Comparison of ENCODE assay signal across 8 cellular contexts in the genomic region with DNA sequence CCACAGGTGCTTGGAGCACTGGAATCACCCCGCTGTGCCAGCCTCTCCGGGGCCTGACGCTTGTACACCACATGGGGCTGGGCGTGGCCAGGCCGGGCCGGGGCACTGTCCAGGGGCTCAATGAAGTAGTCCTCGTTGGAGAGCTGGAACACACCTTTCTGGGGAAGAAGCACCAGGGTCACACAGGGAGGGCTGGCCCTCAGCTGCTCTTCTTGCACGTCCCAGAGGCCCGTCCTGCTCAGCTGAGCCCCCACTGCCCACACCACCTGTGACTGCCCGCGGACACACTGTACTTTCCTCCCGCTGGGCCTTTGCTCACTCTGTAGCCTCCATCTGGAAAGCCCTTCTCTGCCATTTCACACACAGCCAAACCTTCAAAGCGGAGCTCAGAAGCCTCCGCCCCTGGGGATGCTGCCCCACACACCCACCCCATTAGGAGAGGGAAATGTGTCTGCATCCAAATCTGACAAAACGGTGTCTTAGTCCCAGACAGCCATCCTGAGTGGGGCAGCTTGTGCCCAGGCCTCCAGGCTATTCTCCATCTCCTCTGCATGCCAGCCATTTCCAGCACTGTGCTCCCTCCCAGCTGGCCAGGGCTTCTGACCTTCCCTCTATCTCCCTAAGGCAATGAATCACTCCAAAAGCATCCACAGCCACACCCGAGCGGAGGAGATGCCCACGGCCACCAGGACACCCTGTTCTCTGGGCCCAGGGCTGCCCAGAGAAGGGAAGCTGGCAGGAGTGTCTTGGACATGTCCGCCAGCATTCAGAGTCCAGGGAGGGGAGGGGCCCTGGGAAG. TPM values are rescaled to one million over a fixed set of nuclear protein-coding genes. Genes with fewer than 3 reads are reported as not detected.
A peak's percentile ranks its signal among the peaks of the same experiment; 100 is the strongest.
DNase-seq lines count a peak whose midpoint lies in the region; ATAC-seq, FAIRE-seq and TF ChIP-seq lines count a peak whose summit lies in the region.
"Not testable (repeated sequence)": the region's sequence is repeated elsewhere in the genome, so short reads cannot be mapped to it uniquely, and the experiment has no call there.

No MANE protein-coding gene starts in this region.

- not testable (repeated sequence) for TF ChIP-seq CTCF in RWPE1 (conservative IDR thresholded peaks at IDR 0.05; ENCODE audit: low read depth); astrocyte (IDR thresholded peaks at IDR 0.05; ENCODE audit: insufficient read depth, low read depth, low read length); left ventricle myocardium inferior (IDR thresholded peaks at IDR 0.05; ENCODE audit: borderline replicate concordance); omental fat pad (IDR thresholded peaks at IDR 0.05); tibial artery (IDR thresholded peaks at IDR 0.05)

- H3K9me3 ChIP-seq in astrocyte (ENCODE audit: insufficient read depth, low read depth, low read length); left ventricle myocardium inferior (replicated peaks); tibial artery: not testable (repeated sequence)

- H3K4me3 Mint-ChIP-seq in astrocyte (ENCODE audit: unreplicated experiment): peak overlapping the region; percentile 57

- H3K36me3 Mint-ChIP-seq in astrocyte (ENCODE audit: low read depth, unreplicated experiment): not testable (repeated sequence)

- not testable (repeated sequence) for H3K4me3 ChIP-seq in astrocyte (ENCODE audit: insufficient read depth, low read depth, low read length); left ventricle myocardium inferior; tibial artery

- not testable (repeated sequence) for H4K20me1 ChIP-seq in astrocyte (ENCODE audit: insufficient read depth, low read length)

- H3K27ac ChIP-seq in RWPE1: peak overlapping the region; percentile 88
- not testable (repeated sequence) for H3K27ac ChIP-seq in astrocyte (ENCODE audit: low read depth, low read length)
- peak overlapping the region; percentile 57 for H3K27ac ChIP-seq in left ventricle myocardium inferior (replicated peaks)
- peak overlapping the region; percentile 52 to 66 for H3K27ac ChIP-seq in tibial artery

- not testable (repeated sequence) for H3K27me3 Mint-ChIP-seq in astrocyte (ENCODE audit: low read depth, unreplicated experiment)

- H3K4me1 Mint-ChIP-seq in astrocyte (ENCODE audit: low read depth, unreplicated experiment): not testable (repeated sequence)

- not testable (repeated sequence) for H2AFZ ChIP-seq in astrocyte (ENCODE audit: low read depth, low read length)

- H3K27ac Mint-ChIP-seq in astrocyte (ENCODE audit: unreplicated experiment): not testable (repeated sequence)

- POLR2A ChIA-PET in RWPE1 (lab: Yijun Ruan, JAX; ENCODE audit: low non-redundant PET): not testable (repeated sequence)

- H3K36me3 ChIP-seq in astrocyte (ENCODE audit: insufficient read depth, low read length); tibial artery: not testable (repeated sequence)
- peaks cover 35% of the 10 kb centered on the region for H3K36me3 ChIP-seq in left ventricle myocardium inferior

- H3K4me1 ChIP-seq in astrocyte (ENCODE audit: insufficient read depth, low read length): not testable (repeated sequence)
- H3K4me1 ChIP-seq in left ventricle myocardium inferior (peaks cover 15% of the 10 kb centered on the region), tibial artery (peaks cover 0 to 24% (median 15%) of the 10 kb centered on the region in 4 donors)

- not testable (repeated sequence) for H3K4me2 ChIP-seq in astrocyte (ENCODE audit: low read length)

- peak; percentile 84 for ATAC-seq in omental fat pad (ENCODE audit: low FRiP score)

- not testable (repeated sequence) for H3K9me3 Mint-ChIP-seq in astrocyte (ENCODE audit: unreplicated experiment)

- FAIRE-seq in HTR-8/SVneo (lab: Jason Lieb, UNC); astrocyte (lab: Jason Lieb, UNC): not testable (repeated sequence)

- CTCF ChIA-PET in RWPE1 (lab: Yijun Ruan, JAX): interaction anchor here (0.6 to 0.8 kb wide), 3 partner anchors 23 to 62 kb away, joined by 3 to 4 read pairs (median 4); no protein-coding TSS in a partner anchor

- peak; percentile 57 for DNase-seq in Daoy (ENCODE audit: low read depth)
- DNase-seq in HTR-8/SVneo (ENCODE audit: insufficient read length, low spot score): peak; percentile 60
- peak; percentile 74 for DNase-seq in RWPE1 (ENCODE audit: low spot score)
- not testable (repeated sequence) for DNase-seq in astrocyte (ENCODE audit: low read depth); omental fat pad (ENCODE audit: low spot score)
- peak; percentile 52 for DNase-seq in fibroblast of peridontal ligament (ENCODE audit: extremely low read depth)
- peak; percentile 36 for DNase-seq in left ventricle myocardium inferior
- DNase-seq in tibial artery: peak; percentile 37 to 79

- not testable (repeated sequence) for H3K79me2 ChIP-seq in astrocyte (ENCODE audit: insufficient read depth, low read length)

- H3K9ac ChIP-seq in astrocyte (ENCODE audit: low read length): not testable (repeated sequence)

- H3K27me3 ChIP-seq in astrocyte (ENCODE audit: insufficient read depth, low read length); left ventricle myocardium inferior (ENCODE audit: low read depth); tibial artery: not testable (repeated sequence)

- intact Hi-C loops in left ventricle myocardium inferior (cut with micrococcal nuclease); tibial artery (cut with DNase I; ENCODE audit: low total_unique reads): not testable (repeated sequence)

RNA-seq across cellular contexts. Expression of gene ADAMTS7, which starts 13.1 kb away (rescaled TPM):
- 1.1 and 1.8 TPM in 2 replicates for total RNA-seq in Daoy (2014; rRNA removed; shearing (Covaris generic))
- total RNA-seq in astrocyte (21.4 and 25.5 TPM in 2 replicates), left ventricle myocardium inferior (24.2 TPM), omental fat pad (1 to 10 TPM; 4.4 to 7.8 (median 6.3) TPM)
